Comparison of ENCODE assay signal across 33 cellular contexts in genomic region chr10:85446852-85447251, GRCh38.
"Had no signal": no experiment of that assay in that cellular context is flagged by ENCODE, and none has a peak within 500 bp of the region (broad histone marks: within the 10 kb centered on the region; RNA-seq: fewer than 3 reads in every experiment).

No MANE protein-coding gene starts in this region.

- ATAC-seq: activated CD4-positive, CD25-positive, alpha-beta regulatory T cell treated with anti-CD3 and anti-CD28 coated beads, Interleukin-2, amount 50 U/mL, for 24 hours; activated T-helper 17 cell treated with anti-CD3 and anti-CD28 coated beads, Interleukin-2, amount 50 U/mL, for 72 hours; esophagus mucosa; foreskin keratinocyte; heart right ventricle; left lung; lower lobe of right lung; pancreas; sciatic nerve; stimulated activated effector memory CD8-positive, alpha-beta T cell treated with anti-CD3 and anti-CD28 coated beads, Interleukin-12 subunit alpha, Interleukin-12 subunit beta, amount 100 ng/mL, for 72 hours; T-helper 17 cell had no signal

- H3K36me3 Mint-ChIP-seq: stimulated activated effector memory CD8-positive, alpha-beta T cell treated with anti-CD3 and anti-CD28 coated beads, Interleukin-12 subunit alpha, Interleukin-12 subunit beta, amount 100 ng/mL, for 72 hours had no signal

- H3K4me3 ChIP-seq: breast epithelium, heart right ventricle, left lung, lower lobe of right lung, pancreas, prostate gland, thoracic aorta had no signal

- H3K27me3 ChIP-seq: breast epithelium, foreskin keratinocyte, heart right ventricle, left lung, neutrophil, pancreas had no signal

- DNase-seq: activated CD4-positive, alpha-beta memory T cell treated with anti-CD3 and anti-CD28 coated beads, Interleukin-2, amount 10 ng/mL, durations not matched to agents 7 days and 5 days; activated CD4-positive, alpha-beta T cell treated with anti-CD3 and anti-CD28 coated beads, Interleukin-2, amount 10 ng/mL, durations not matched to agents 7 days and 5 days; activated CD8-positive, alpha-beta memory T cell treated with anti-CD3 and anti-CD28 coated beads, Interleukin-2, amount 50 U/mL, for 48 hours; activated gamma-delta T cell treated with Interleukin-2 at 50 U/mL for 16 hours; activated naive CD4-positive, alpha-beta T cell treated with anti-CD3 and anti-CD28 coated beads, Interleukin-2, amount 50 U/mL, for 16 hours; activated T-cell treated with anti-CD3 and anti-CD28 coated beads, Interleukin-2, amount 50 U/mL, for 24 hours; amniotic stem cell; endodermal cell; foreskin keratinocyte; heart right ventricle; left lung; lower lobe of right lung; pancreas; retina; small intestine; stimulated activated CD4-positive, alpha-beta T cell treated with anti-CD3 and anti-CD28 coated beads, Interleukin-4, amount 100 ng/mL, for 24 hours; T-helper 17 cell; T1000; trophoblast cell; WERI-Rb-1 had no signal

- H3K27ac ChIP-seq: breast epithelium, foreskin keratinocyte, heart right ventricle, left lung, lower lobe of right lung, neutrophil, pancreas, prostate gland, thoracic aorta, WERI-Rb-1 had no signal

- H3K36me3 ChIP-seq: breast epithelium, heart right ventricle, left lung, lower lobe of right lung, neutrophil, pancreas, prostate gland, thoracic aorta, WERI-Rb-1 had no signal

- H3K9me3 ChIP-seq: breast epithelium, heart right ventricle, left lung, lower lobe of right lung, neutrophil, pancreas, prostate gland, thoracic aorta had no signal

- H3K9me3 Mint-ChIP-seq: activated CD4-positive, alpha-beta memory T cell treated with anti-CD3 and anti-CD28 coated beads, Interleukin-2, amount 10 ng/mL, durations not matched to agents 7 days and 5 days; activated CD4-positive, alpha-beta T cell treated with anti-CD3 and anti-CD28 coated beads, Interleukin-2, amount 10 ng/mL, durations not matched to agents 7 days and 5 days; activated T-cell treated with anti-CD3 and anti-CD28 coated beads, Interleukin-2, amount 50 U/mL, for 24 hours; activated T-helper 17 cell treated with anti-CD3 and anti-CD28 coated beads, Interleukin-2, amount 50 U/mL, for 72 hours; central memory CD8-positive, alpha-beta T cell; dendritic cell treated with granulocyte-macrophage colony-stimulating factor and Interleukin-4, amounts not matched to agents 40 ng/mL and 50 ng/mL, for 4 days; endodermal cell; nephron; stimulated activated effector memory CD8-positive, alpha-beta T cell treated with anti-CD3 and anti-CD28 coated beads, Interleukin-12 subunit alpha, Interleukin-12 subunit beta, amount 100 ng/mL, for 72 hours; stimulated activated naive CD8-positive, alpha-beta T cell treated with anti-CD3 and anti-CD28 coated beads, Interleukin-15, Interleukin-2, amounts not matched to agents 100 ng/mL and 50 ng/mL, for 24 hours had no signal

- H3K4me3 Mint-ChIP-seq: activated CD4-positive, alpha-beta memory T cell treated with anti-CD3 and anti-CD28 coated beads, Interleukin-2, amount 10 ng/mL, durations not matched to agents 7 days and 5 days; activated CD4-positive, alpha-beta T cell treated with anti-CD3 and anti-CD28 coated beads, Interleukin-2, amount 10 ng/mL, durations not matched to agents 7 days and 5 days; activated T-cell treated with anti-CD3 and anti-CD28 coated beads, Interleukin-2, amount 50 U/mL, for 24 hours; activated T-helper 17 cell treated with anti-CD3 and anti-CD28 coated beads, Interleukin-2, amount 50 U/mL, for 72 hours; central memory CD8-positive, alpha-beta T cell; dendritic cell treated with granulocyte-macrophage colony-stimulating factor and Interleukin-4, amounts not matched to agents 40 ng/mL and 50 ng/mL, for 4 days; endodermal cell; nephron; stimulated activated effector memory CD8-positive, alpha-beta T cell treated with anti-CD3 and anti-CD28 coated beads, Interleukin-12 subunit alpha, Interleukin-12 subunit beta, amount 100 ng/mL, for 72 hours; stimulated activated naive CD8-positive, alpha-beta T cell treated with anti-CD3 and anti-CD28 coated beads, Interleukin-15, Interleukin-2, amounts not matched to agents 100 ng/mL and 50 ng/mL, for 24 hours; T-helper 17 cell had no signal

- H3K4me1 Mint-ChIP-seq: activated CD4-positive, alpha-beta memory T cell treated with anti-CD3 and anti-CD28 coated beads, Interleukin-2, amount 10 ng/mL, durations not matched to agents 7 days and 5 days; activated CD4-positive, alpha-beta T cell treated with anti-CD3 and anti-CD28 coated beads, Interleukin-2, amount 10 ng/mL, durations not matched to agents 7 days and 5 days; activated T-helper 17 cell treated with anti-CD3 and anti-CD28 coated beads, Interleukin-2, amount 50 U/mL, for 72 hours; central memory CD8-positive, alpha-beta T cell; stimulated activated effector memory CD8-positive, alpha-beta T cell treated with anti-CD3 and anti-CD28 coated beads, Interleukin-12 subunit alpha, Interleukin-12 subunit beta, amount 100 ng/mL, for 72 hours; T-helper 17 cell had no signal

- H3K4me1 ChIP-seq: breast epithelium, foreskin keratinocyte, heart right ventricle, left lung, lower lobe of right lung, pancreas, prostate gland had no signal

- H3K27me3 Mint-ChIP-seq: activated CD4-positive, alpha-beta memory T cell treated with anti-CD3 and anti-CD28 coated beads, Interleukin-2, amount 10 ng/mL, durations not matched to agents 7 days and 5 days; activated CD4-positive, alpha-beta T cell treated with anti-CD3 and anti-CD28 coated beads, Interleukin-2, amount 10 ng/mL, durations not matched to agents 7 days and 5 days; activated T-cell treated with anti-CD3 and anti-CD28 coated beads, Interleukin-2, amount 50 U/mL, for 24 hours; activated T-helper 17 cell treated with anti-CD3 and anti-CD28 coated beads, Interleukin-2, amount 50 U/mL, for 72 hours; central memory CD8-positive, alpha-beta T cell; stimulated activated naive CD8-positive, alpha-beta T cell treated with anti-CD3 and anti-CD28 coated beads, Interleukin-15, Interleukin-2, amounts not matched to agents 100 ng/mL and 50 ng/mL, for 24 hours had no signal
